In the genomic region with DNA sequence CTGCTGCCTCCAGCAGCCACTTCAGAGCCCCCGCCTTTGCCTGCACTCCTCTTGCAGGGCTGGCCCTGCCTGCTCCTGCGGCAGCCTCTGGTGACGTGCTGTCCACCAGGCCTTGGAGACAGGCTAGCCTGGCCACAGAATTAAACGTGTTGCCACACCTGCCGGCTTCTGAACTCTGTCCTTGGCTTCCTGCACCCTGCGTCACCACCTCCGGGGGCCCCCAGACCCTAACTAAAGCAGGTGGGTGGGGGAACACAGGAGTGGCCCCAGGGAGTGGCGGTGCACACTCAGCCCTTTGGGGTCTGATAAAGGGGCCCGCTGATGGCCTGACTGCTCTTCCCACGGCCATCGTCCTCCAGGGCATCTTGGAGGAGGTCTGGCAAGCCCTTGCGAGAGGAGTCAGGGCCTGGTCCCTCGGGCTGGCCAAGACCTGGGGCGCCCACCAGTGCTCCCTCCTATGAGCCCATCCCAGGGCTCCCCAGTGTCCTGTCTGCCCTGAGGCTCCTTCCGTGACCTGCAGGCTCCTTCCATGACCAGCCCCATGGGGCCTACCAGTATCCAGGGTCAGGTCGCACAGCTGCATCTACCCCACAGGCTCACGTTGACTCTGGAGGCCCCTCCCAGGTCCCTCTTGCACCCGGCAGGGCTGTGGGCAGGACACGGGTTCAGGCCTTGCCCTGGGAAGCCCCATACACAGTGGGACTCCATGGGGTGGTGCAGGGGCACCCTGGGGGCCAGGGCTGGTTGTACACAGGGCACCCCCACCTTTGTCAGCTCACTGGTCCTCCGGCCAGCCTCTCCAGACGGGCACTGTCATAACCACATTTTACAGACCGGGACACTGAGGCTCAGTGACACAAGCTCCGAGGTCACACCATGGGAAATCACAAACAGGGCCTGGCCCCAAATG, we compare ENCODE assay signal across 12 cellular contexts. TPM values are rescaled to one million over a fixed set of nuclear protein-coding genes. Genes with fewer than 3 reads are reported as not detected.
DNase-seq lines count a peak whose midpoint lies in the region; ATAC-seq and TF ChIP-seq lines count a peak whose summit lies in the region.
"Had no signal": no experiment of that assay in that cellular context is flagged by ENCODE, and none has a peak within 500 bp of the region (broad histone marks: within the 10 kb centered on the region; RNA-seq: fewer than 3 reads in every experiment).

No MANE protein-coding gene starts in this region.

- H3K4me3 ChIP-seq in osteoblast (ENCODE audit: insufficient read depth, low read length), result no peak overlapping the region

- H3K27ac ChIP-seq in osteoblast (ENCODE audit: low read depth, low read length), result no peak overlapping the region

- peaks cover 5% of the 10 kb centered on the region for H3K27me3 ChIP-seq in osteoblast (ENCODE audit: insufficient read depth, low read length)

- H3K36me3 Mint-ChIP-seq in HFFc6 (ENCODE audit: low read depth), result no peaks in the 10 kb centered on the region
- no peaks in the 10 kb centered on the region for H3K36me3 Mint-ChIP-seq in glutamatergic neuron (ENCODE audit: unreplicated experiment)

- DNase-seq in NCI-H2227 (lab: John Stamatoyannopoulos, UW; ENCODE audit: unreplicated experiment) (peak; percentile 25), NCI-H2227 treated with DMSO at 0.1 percent for 48 hours (lab: John Stamatoyannopoulos, UW) (no peak), HFFc6 (no peak), glutamatergic neuron (peak; percentile 27), osteoblast (ENCODE audit: insufficient read length, low spot score, missing footprints) (no peak), occipital lobe (lab: John Stamatoyannopoulos, UW) (no peak), NAMALWA (ENCODE audit: low spot score) (no peak)
- DNase-seq: 8988T; activated CD8-positive, alpha-beta T cell treated with anti-CD3 and anti-CD28 coated beads, Interleukin-2, amount 10 ng/mL, durations not matched to agents 7 days and 5 days; T1000 had no signal

- H3K27ac Mint-ChIP-seq in HFFc6 (no peak overlapping the region), glutamatergic neuron (ENCODE audit: unreplicated experiment) (no peak overlapping the region)
- H3K27ac Mint-ChIP-seq: activated CD8-positive, alpha-beta T cell treated with anti-CD3 and anti-CD28 coated beads, Interleukin-2, amount 10 ng/mL, durations not matched to agents 7 days and 5 days had no signal

- TF ChIP-seq CTCF in HFFc6 (IDR thresholded peaks at IDR 0.05) (no peak), glutamatergic neuron (IDR thresholded peaks at IDR 0.05; ENCODE audit: partially characterized antibody, unreplicated experiment) (no peak), osteoblast (IDR thresholded peaks at IDR 0.05; ENCODE audit: extremely low read depth, low read depth, low read length) (no peak)

- H2AFZ ChIP-seq in osteoblast (ENCODE audit: low read length), result no peak overlapping the region

- peaks cover 9% of the 10 kb centered on the region; the same call in 1 of the 2 replicates for H3K4me1 Mint-ChIP-seq in HFFc6 (ENCODE audit: low read depth)
- peaks cover 2% of the 10 kb centered on the region for H3K4me1 Mint-ChIP-seq in glutamatergic neuron (ENCODE audit: low read depth, unreplicated experiment)

- peak overlapping the region; percentile 96 for H3K4me2 ChIP-seq in osteoblast (ENCODE audit: insufficient read depth, low read length)

- no peak for ATAC-seq in GM21717 (IDR thresholded peaks at IDR 0.05; ENCODE audit: unreplicated experiment)
- ATAC-seq: activated CD8-positive, alpha-beta T cell treated with anti-CD3 and anti-CD28 coated beads, Interleukin-2, amount 10 ng/mL, durations not matched to agents 7 days and 5 days had no signal

- H3K36me3 ChIP-seq in osteoblast (ENCODE audit: insufficient read depth, low read length), result peaks cover 15% of the 10 kb centered on the region

- no peaks in the 10 kb centered on the region for H3K9me3 ChIP-seq in osteoblast (ENCODE audit: low read depth, low read length)
- H3K9me3 ChIP-seq: upper lobe of left lung had no signal

- peaks cover 29% of the 10 kb centered on the region for H3K27me3 Mint-ChIP-seq in HFFc6 (ENCODE audit: insufficient read depth)
- peaks cover 12% of the 10 kb centered on the region for H3K27me3 Mint-ChIP-seq in glutamatergic neuron (ENCODE audit: unreplicated experiment)

- H3K79me2 ChIP-seq in osteoblast (ENCODE audit: insufficient read depth, low read length), result peaks cover 7% of the 10 kb centered on the region

- peaks cover 8% of the 10 kb centered on the region for H4K20me1 ChIP-seq in osteoblast (ENCODE audit: insufficient read depth, low read length)

- peaks cover 13% of the 10 kb centered on the region for H3K4me1 ChIP-seq in osteoblast (ENCODE audit: insufficient read depth, low read length)

- no peaks in the 10 kb centered on the region; the same call in 1 of the 2 replicates for H3K9me3 Mint-ChIP-seq in HFFc6
- H3K9me3 Mint-ChIP-seq in glutamatergic neuron (ENCODE audit: unreplicated experiment), result peaks cover 8% of the 10 kb centered on the region

- H3K4me3 Mint-ChIP-seq in HFFc6 (peak overlapping the region; percentile 28; the same call in 1 of the 2 replicates), glutamatergic neuron (ENCODE audit: unreplicated experiment) (no peak overlapping the region)

RNA-seq across cellular contexts. Expression of a gene that starts 1.0 kb away (rescaled TPM):
- 1 to 10 TPM; 2.3 to 3.4 (median 3.0) TPM for total RNA-seq in HFFc6 (2021; fragmentation: NEBNext Ultra II Directional; extraction: Animal tissue kit (Norgen Biotek cat#: 25700))
- total RNA-seq in glutamatergic neuron (ENCODE audit: unreplicated experiment), result 17.6 TPM
- 0.88 and 1.4 TPM in 2 replicates for total RNA-seq in osteoblast
- total RNA-seq in occipital lobe, result 2.5 TPM

RNA-seq across cellular contexts. Expression of a gene that starts 1.9 kb away (rescaled TPM):
- 100 to 1,000 TPM; 156 to 181 (median 169) TPM for total RNA-seq in HFFc6 (2021; fragmentation: NEBNext Ultra II Directional; extraction: Animal tissue kit (Norgen Biotek cat#: 25700))
- total RNA-seq in glutamatergic neuron (ENCODE audit: unreplicated experiment) (101 TPM), osteoblast (54.2 and 59.0 TPM in 2 replicates), occipital lobe (76.9 TPM)

RNA-seq across cellular contexts. Expression of a gene that starts 8.8 kb away (rescaled TPM):
- 1 to 10 TPM; 4.5 to 8.0 (median 5.3) TPM for total RNA-seq in HFFc6 (2021; fragmentation: NEBNext Ultra II Directional; extraction: Animal tissue kit (Norgen Biotek cat#: 25700))
- total RNA-seq in glutamatergic neuron (ENCODE audit: unreplicated experiment), result 15.3 TPM
- total RNA-seq in osteoblast, result 0.88 and 1.1 TPM in 2 replicates
- 0.94 TPM for total RNA-seq in occipital lobe

RNA-seq across cellular contexts. Expression of a gene that starts 15.0 kb away (rescaled TPM):
- 100 to 1,000 TPM; 369 to 460 (median 443) TPM for total RNA-seq in HFFc6 (2021; fragmentation: NEBNext Ultra II Directional; extraction: Animal tissue kit (Norgen Biotek cat#: 25700))
- total RNA-seq in glutamatergic neuron (ENCODE audit: unreplicated experiment) (343 TPM), osteoblast (126 and 173 TPM in 2 replicates), occipital lobe (96.2 TPM)

RNA-seq across cellular contexts. Expression of a gene that starts 35.2 kb away (rescaled TPM):
- 10 to 100 TPM; 11.1 to 15.9 (median 13.6) TPM for total RNA-seq in HFFc6 (2021; fragmentation: NEBNext Ultra II Directional; extraction: Animal tissue kit (Norgen Biotek cat#: 25700))
- total RNA-seq in glutamatergic neuron (ENCODE audit: unreplicated experiment), result 27.3 TPM
- 6.2 and 6.8 TPM in 2 replicates for total RNA-seq in osteoblast
- total RNA-seq in occipital lobe, result 8.9 TPM

Comparison
In these comparisons a context has a peak if more than half of its experiments do, and no peak if none do; other contexts are left out.
1. DNase-seq: peak in NCI-H2227 (single experiment) and glutamatergic neuron (single experiment); none in NCI-H2227 treated with DMSO at 0.1 percent for 48 hours (single experiment), HFFc6 (single experiment), osteoblast (single experiment), occipital lobe (single experiment) and NAMALWA (single experiment).